Comparison of ENCODE assay signal across 8 cellular contexts in the genomic region with DNA sequence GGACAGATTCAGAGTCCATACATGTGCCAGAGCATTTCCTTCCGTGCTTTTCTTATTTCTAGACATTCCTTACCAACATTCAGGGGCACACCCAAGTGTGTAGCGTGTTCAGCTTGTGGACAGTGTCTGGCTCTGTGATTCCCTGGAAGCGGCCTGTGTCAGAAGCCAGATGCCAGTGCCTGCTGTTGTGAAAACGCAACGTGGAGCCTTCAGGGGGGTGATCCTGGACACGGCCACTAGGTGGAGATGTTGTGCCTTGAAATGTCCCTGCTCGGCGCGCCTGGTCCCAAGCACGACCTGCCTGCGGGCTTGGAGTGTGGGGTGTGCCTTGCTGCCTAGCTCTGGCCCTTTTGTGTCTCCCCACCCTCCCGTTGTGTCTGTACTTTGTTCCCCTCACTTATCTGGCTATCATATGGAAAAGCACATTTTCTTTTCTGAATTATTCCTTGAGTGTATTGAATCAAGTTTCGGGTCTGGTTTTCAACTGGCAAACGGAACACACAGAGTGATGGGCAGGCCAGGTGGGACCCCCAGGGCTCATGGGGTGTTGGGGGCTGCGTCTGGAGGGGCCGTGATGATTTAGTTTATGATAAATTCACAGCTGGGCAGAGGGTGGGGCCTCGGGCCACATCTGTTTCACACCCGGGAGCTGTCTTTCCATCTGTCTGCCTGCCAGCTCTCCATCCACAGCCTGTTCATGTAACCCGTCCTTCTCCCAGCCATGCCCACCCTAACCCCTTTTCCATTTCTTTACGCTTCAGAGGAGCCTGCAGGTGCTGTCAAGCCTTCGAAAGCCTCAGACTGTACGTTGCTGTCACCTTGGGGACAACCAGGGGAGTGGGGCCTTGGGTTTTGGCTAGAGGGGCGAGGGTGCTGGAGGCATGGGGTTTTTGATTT.
DNase-seq lines count a peak whose midpoint lies in the region; ATAC-seq lines count a peak whose summit lies in the region.

No MANE protein-coding gene starts in this region.

- peak; percentile 68 for DNase-seq in EL
- DNase-seq in HuH-7.5 (ENCODE audit: low spot score): peak; percentile 97
- DNase-seq in SKM-1 (lab: John Stamatoyannopoulos, UW; ENCODE audit: unreplicated experiment): peak; percentile 44
- DNase-seq in activated naive CD8-positive, alpha-beta T cell treated with anti-CD3 and anti-CD28 coated beads for 36 hours: peak; percentile 57
- DNase-seq in cardiac septum (ENCODE audit: low spot score): peak; percentile 82
- DNase-seq in putamen (ENCODE audit: low spot score): peak; percentile 75

- no peaks in the 10 kb centered on the region for H3K36me3 Mint-ChIP-seq in activated naive CD8-positive, alpha-beta T cell treated with anti-CD3 and anti-CD28 coated beads for 36 hours

- H3K27me3 Mint-ChIP-seq in activated naive CD8-positive, alpha-beta T cell treated with anti-CD3 and anti-CD28 coated beads for 36 hours: peaks cover 19% of the 10 kb centered on the region

- no peak overlapping the region for H3K4me3 Mint-ChIP-seq in activated naive CD8-positive, alpha-beta T cell treated with anti-CD3 and anti-CD28 coated beads for 36 hours

- ATAC-seq in HG03095 (IDR thresholded peaks at IDR 0.05; ENCODE audit: unreplicated experiment) (no peak), GM18517 (IDR thresholded peaks at IDR 0.05; ENCODE audit: unreplicated experiment) (no peak)

- no peak overlapping the region for H3K27ac Mint-ChIP-seq in activated naive CD8-positive, alpha-beta T cell treated with anti-CD3 and anti-CD28 coated beads for 36 hours

- intact Hi-C loops in cardiac septum (cut with DNase I): loop anchor here (2.0 to 10.0 kb wide), 5 partner anchors 58 to 1196 kb away; no protein-coding TSS in a partner anchor

- H3K9me3 Mint-ChIP-seq in activated naive CD8-positive, alpha-beta T cell treated with anti-CD3 and anti-CD28 coated beads for 36 hours: no peaks in the 10 kb centered on the region

- H3K4me1 Mint-ChIP-seq in activated naive CD8-positive, alpha-beta T cell treated with anti-CD3 and anti-CD28 coated beads for 36 hours: peaks cover 8% of the 10 kb centered on the region

Comparison
In these comparisons a context has a peak if more than half of its experiments do, and no peak if none do; other contexts are left out.
1. DNase-seq: peak in every context shown above with its lines; median percentile 97 in HuH-7.5; 82 in cardiac septum; 75 in putamen; 68 in EL; 57 in activated naive CD8-positive, alpha-beta T cell treated with anti-CD3 and anti-CD28 coated beads for 36 hours; 44 in SKM-1.